Comparison of ENCODE assay signal across 24 cellular contexts in genomic region chr6:34476941-34477340, GRCh38. TPM values are rescaled to one million over a fixed set of nuclear protein-coding genes. Genes with fewer than 3 reads are reported as not detected.
DNase-seq lines count a peak whose midpoint lies in the region; ATAC-seq and TF ChIP-seq lines count a peak whose summit lies in the region.
"Had no signal": no experiment of that assay in that cellular context is flagged by ENCODE, and none has a peak within 500 bp of the region (broad histone marks: within the 10 kb centered on the region; RNA-seq: fewer than 3 reads in every experiment).

No MANE protein-coding gene starts in this region.

- TF ChIP-seq CTCF in astrocyte of the cerebellum (IDR thresholded peaks at IDR 0.05; ENCODE audit: low read depth, low read length, missing control alignments) = no peak
- TF ChIP-seq CTCF in CD14-positive monocyte (IDR thresholded peaks at IDR 0.05) = no peak

- H3K27me3 ChIP-seq in H7 (ENCODE audit: control insufficient read depth, insufficient read depth, low read length) (no peaks in the 10 kb centered on the region; the same call in 1 of the 2 replicates), right cardiac atrium (ENCODE audit: control insufficient read depth, insufficient read depth) (no peaks in the 10 kb centered on the region)

- H3K9me3 ChIP-seq in right cardiac atrium (ENCODE audit: control insufficient read depth, low read length) = no peaks in the 10 kb centered on the region

- peak overlapping the region in 1 of 7 donors; percentile 26 for H3K27ac Mint-ChIP-seq in CD14-positive monocyte
- H3K27ac Mint-ChIP-seq: T-helper 1 cell treated with Interleukin-12 subunit alpha and Interleukin-12 subunit beta and Interleukin-4 antibody, amounts not matched to agents 30 μg/mL and 1 μg/mL, for 36 hours had no signal

- no peaks in the 10 kb centered on the region for H3K4me1 ChIP-seq in right cardiac atrium (ENCODE audit: control insufficient read depth, insufficient read depth, low read length)

- DNase-seq in NCI-H526 (lab: John Stamatoyannopoulos, UW) (peak; percentile 13 to 49), NCI-H526 treated with DMSO at 0.1 percent for 48 hours (lab: John Stamatoyannopoulos, UW) (no peak), H7 (peak; percentile 54), astrocyte of the cerebellum (ENCODE audit: low read depth) (peak; percentile 22), CD14-positive monocyte (ENCODE audit: low spot score) (no peak), right cardiac atrium (no peak)
- DNase-seq: AML-193; CD4-positive, CD25-positive, alpha-beta regulatory T cell; DMS79 treated with DMSO at 0.1 percent for 48 hours; GDM1; GOT3; MM.1S; NCI-H1092; NCI-H1436; NCI-H187 treated with DMSO at 0.1 percent for 48 hours; NCI-H2107; PC-9; SHP77 had no signal

- H3K27me3 Mint-ChIP-seq in CD14-positive monocyte (ENCODE audit: low read depth in 3 of 3) = peaks cover 0 to 5% (median 0%) of the 10 kb centered on the region in 3 donors

- H3K4me3 ChIP-seq in H7 (ENCODE audit: insufficient read depth, low read depth, low read length) (no peak overlapping the region), astrocyte of the cerebellum (ENCODE audit: low read depth, low read length) (no peak overlapping the region), right cardiac atrium (ENCODE audit: low read length) (no peak overlapping the region)
- H3K4me3 ChIP-seq: PC-9 had no signal

- H3K4me1 Mint-ChIP-seq in CD14-positive monocyte = no peaks in the 10 kb centered on the region
- H3K4me1 Mint-ChIP-seq: CD4-positive, CD25-positive, alpha-beta regulatory T cell had no signal

- no peak overlapping the region for H3K4me3 Mint-ChIP-seq in CD14-positive monocyte
- H3K4me3 Mint-ChIP-seq: CD4-positive, CD25-positive, alpha-beta regulatory T cell; T-helper 1 cell treated with Interleukin-12 subunit alpha and Interleukin-12 subunit beta and Interleukin-4 antibody, amounts not matched to agents 30 μg/mL and 1 μg/mL, for 36 hours had no signal

- 52% methylated on average over 5 of the region's 5 CpGs for WGBS in right cardiac atrium

- H3K27ac ChIP-seq in right cardiac atrium (ENCODE audit: low read length) = no peak overlapping the region
- H3K27ac ChIP-seq: PC-9 had no signal

- ATAC-seq in HG02885 (IDR thresholded peaks at IDR 0.05; ENCODE audit: poor library complexity, unreplicated experiment) = no peak
- ATAC-seq in right cardiac atrium = no peak
- no peak for ATAC-seq in HG03469 (IDR thresholded peaks at IDR 0.05; ENCODE audit: unreplicated experiment)

- no peaks in the 10 kb centered on the region for H3K36me3 ChIP-seq in H7 (replicated peaks; ENCODE audit: control insufficient read depth, insufficient read depth, low read length)

- peaks cover 0 to 11% (median 5%) of the 10 kb centered on the region in 7 donors for H3K9me3 Mint-ChIP-seq in CD14-positive monocyte

- intact Hi-C loops in CD14-positive monocyte (cut with micrococcal nuclease) = no loop called here
- intact Hi-C loops in right cardiac atrium (cut with DNase I) = no loop called here

- no peaks in the 10 kb centered on the region for H3K36me3 Mint-ChIP-seq in CD14-positive monocyte

- in situ Hi-C loops in astrocyte of the cerebellum (cut with HindIII; ENCODE audit: low sequenced_read_pairs) = no loop called here

RNA-seq across cellular contexts. Expression of gene PACSIN1, which starts 11.1 kb away (rescaled TPM):
- total RNA-seq in H7 (2014; rRNA removed; shearing (Covaris generic)) = 3.4 and 4.9 TPM in 2 replicates
- polyA plus RNA-seq in CD14-positive monocyte = not detected
- 10 to 100 TPM in 1 of 4 donors, 1 to 10 TPM in 3; 2.5 to 11.9 (median 9.8) TPM for total RNA-seq in right cardiac atrium
- polyA plus RNA-seq in right cardiac atrium = 14.0 TPM
- total RNA-seq: A172, LHCN-M2 had no signal
- polyA plus RNA-seq: AG04450 had no signal

RNA-seq across cellular contexts. Expression of gene RPS10, which starts 51.1 kb away (rescaled TPM):
- total RNA-seq in H7 (2014; rRNA removed; shearing (Covaris generic)) = 2,577 and 3,167 TPM in 2 replicates
- polyA plus RNA-seq in CD14-positive monocyte (1,000 to 10,000 TPM in 1 of 2 donors, 100 to 1,000 TPM in 1; 645 to 1,054 TPM), right cardiac atrium (1,117 TPM)
- 100 to 1,000 TPM; 730 to 882 (median 787) TPM for total RNA-seq in right cardiac atrium

Comparison
In these comparisons a context has a peak if more than half of its experiments do, and no peak if none do; other contexts are left out.
1. DNase-seq: peak in NCI-H526 (2 of 2), H7 (single experiment) and astrocyte of the cerebellum (single experiment); none in NCI-H526 treated with DMSO at 0.1 percent for 48 hours (single experiment), CD14-positive monocyte (single experiment) and right cardiac atrium (0 of 3).